In genomic region chr14:91510171-91511013, GRCh38 we compare ENCODE assay signal across 1 cellular context.
TF ChIP-seq lines count a peak whose summit lies in the region.

Gene PPP4R3A (minus strand): TSS chr14:91510310. CDS start chr14:91509647, 663 bp downstream.

TF ChIP-seq in HepG2, 621 proteins besides CTCF, POLR2A, EP300 and RAD21 (continued from another document and continues in another):
- peak; percentile 84; the same call in 1 of the 2 replicates for TF ChIP-seq ARNT2 (CRISPR knock-in tag; IDR thresholded peaks at IDR 0.05; ENCODE audit: low read depth)
- TF ChIP-seq DMTF1 (CRISPR knock-in tag; IDR thresholded peaks at IDR 0.05): 0 out of 2 replicates have a peak, but pooled peaks have one; percentile 60
- 0 out of 2 replicates have a peak, but pooled peaks have one; percentile 82 for TF ChIP-seq SNAPC2 (CRISPR knock-in tag; IDR thresholded peaks at IDR 0.05)
- no peak for TF ChIP-seq HDAC6 (IDR thresholded peaks at IDR 0.05; ENCODE audit: low read depth, low read length)
- TF ChIP-seq SP5 (CRISPR knock-in tag; IDR thresholded peaks at IDR 0.05; ENCODE audit: borderline replicate concordance, low read depth): no peak; the same call in none of the 2 replicates
- peak; percentile 81 for TF ChIP-seq RXRA (CRISPR knock-in tag; IDR thresholded peaks at IDR 0.05)
- TF ChIP-seq HOXA9 (CRISPR knock-in tag; IDR thresholded peaks at IDR 0.05; ENCODE audit: borderline replicate concordance): peak; percentile 87
- TF ChIP-seq MTF2 (CRISPR knock-in tag; IDR thresholded peaks at IDR 0.05; ENCODE audit: borderline replicate concordance): 0 out of 2 replicates have a peak, but pooled peaks have one; percentile 46
- peak; percentile 96 for TF ChIP-seq ZNF546 (CRISPR knock-in tag; conservative IDR thresholded peaks at IDR 0.05)
- peak; percentile 96 for TF ChIP-seq ZNF18 (CRISPR knock-in tag; IDR thresholded peaks at IDR 0.05; ENCODE audit: insufficient replicate concordance)
- no peak for TF ChIP-seq PBX2 (CRISPR knock-in tag; IDR thresholded peaks at IDR 0.05)
- TF ChIP-seq CBX5 (CRISPR knock-in tag; IDR thresholded peaks at IDR 0.05; ENCODE audit: borderline replicate concordance): peak; percentile 68; the same call in 1 of the 2 replicates
- peak; percentile 96; the same call in 1 of the 2 replicates for TF ChIP-seq ZNF749 (CRISPR knock-in tag; IDR thresholded peaks at IDR 0.05; ENCODE audit: borderline replicate concordance)
- no peak; the same call in 1 of the 2 replicates for TF ChIP-seq NFE2L2 (IDR thresholded peaks at IDR 0.05; ENCODE audit: low read length)
- TF ChIP-seq PHF8 (CRISPR knock-in tag; IDR thresholded peaks at IDR 0.05): peak; percentile 97
- TF ChIP-seq NFATC3 (CRISPR knock-in tag; IDR thresholded peaks at IDR 0.05): no peak
- peak; percentile 27; the same call in 1 of the 2 replicates for TF ChIP-seq MIER2 (CRISPR knock-in tag; IDR thresholded peaks at IDR 0.05)
- TF ChIP-seq HNRNPK (IDR thresholded peaks at IDR 0.05; ENCODE audit: low read depth, low read length, poor library complexity, severe bottlenecking): peak; percentile 67
- TF ChIP-seq ARID5B (CRISPR knock-in tag; IDR thresholded peaks at IDR 0.05): peak; percentile 51
- no peak; the same call in 1 of the 2 replicates for TF ChIP-seq SATB2 (CRISPR knock-in tag; IDR thresholded peaks at IDR 0.05)
- peak; percentile 96 for TF ChIP-seq MAX (IDR thresholded peaks at IDR 0.05)
- no peak for TF ChIP-seq TERF1 (CRISPR knock-in tag; IDR thresholded peaks at IDR 0.05)
- peak; percentile 33; the same call in 1 of the 2 replicates for TF ChIP-seq ZNF142 (CRISPR knock-in tag; IDR thresholded peaks at IDR 0.05)
- peak; percentile 49 for TF ChIP-seq RXRB (CRISPR knock-in tag; IDR thresholded peaks at IDR 0.05; ENCODE audit: borderline replicate concordance)
- TF ChIP-seq TOPORS (CRISPR knock-in tag; IDR thresholded peaks at IDR 0.05): peak; percentile 88
- peak; percentile 76 for TF ChIP-seq POLR2AphosphoS5 (IDR thresholded peaks at IDR 0.05; ENCODE audit: low read depth, low read length)
- TF ChIP-seq ZNF24 (IDR thresholded peaks at IDR 0.05): no peak
- no peak for TF ChIP-seq ZBTB21 (CRISPR knock-in tag; IDR thresholded peaks at IDR 0.05)
- peak; percentile 84; the same call in 1 of the 2 replicates for TF ChIP-seq ZNF205 (CRISPR knock-in tag; IDR thresholded peaks at IDR 0.05)
- peak; percentile 40; the same call in 1 of the 2 replicates for TF ChIP-seq ZNF564 (CRISPR knock-in tag; IDR thresholded peaks at IDR 0.05)
- peak; percentile 79; the same call in 1 of the 2 replicates for TF ChIP-seq HIVEP1 (CRISPR knock-in tag; IDR thresholded peaks at IDR 0.05)
- TF ChIP-seq MYC (CRISPR knock-in tag; IDR thresholded peaks at IDR 0.05; ENCODE audit: borderline replicate concordance): peak; percentile 99
- peak; percentile 73 for TF ChIP-seq CENPT (CRISPR knock-in tag; IDR thresholded peaks at IDR 0.05; ENCODE audit: low read depth)
- peak; percentile 77 for TF ChIP-seq RBM39 (IDR thresholded peaks at IDR 0.05; ENCODE audit: low read depth, low read length, poor library complexity, severe bottlenecking)
- TF ChIP-seq ADNP (CRISPR knock-in tag; IDR thresholded peaks at IDR 0.05): no peak
- TF ChIP-seq EED (CRISPR knock-in tag; IDR thresholded peaks at IDR 0.05): peak; percentile 63; the same call in 1 of the 2 replicates
- TF ChIP-seq ZNF225 (CRISPR knock-in tag; IDR thresholded peaks at IDR 0.05): peak; percentile 87
- peak; percentile 99 for TF ChIP-seq ZFY (CRISPR knock-in tag; IDR thresholded peaks at IDR 0.05)
- TF ChIP-seq ZNF10 (CRISPR knock-in tag; IDR thresholded peaks at IDR 0.05; ENCODE audit: borderline replicate concordance, low read depth): no peak
- TF ChIP-seq JUN (CRISPR knock-in tag; IDR thresholded peaks at IDR 0.05): peak; percentile 75; the same call in 1 of the 2 replicates
- TF ChIP-seq KDM6A (CRISPR knock-in tag; IDR thresholded peaks at IDR 0.05; ENCODE audit: low read depth): 0 out of 2 replicates have a peak, but pooled peaks have one; percentile 30
- TF ChIP-seq ZNF451 (CRISPR knock-in tag; IDR thresholded peaks at IDR 0.05): peak; percentile 98
- TF ChIP-seq ZNF816 (CRISPR knock-in tag; IDR thresholded peaks at IDR 0.05; ENCODE audit: borderline replicate concordance): peak; percentile 81; the same call in 1 of the 2 replicates
- TF ChIP-seq GFI1 (CRISPR knock-in tag; IDR thresholded peaks at IDR 0.05; ENCODE audit: borderline replicate concordance): peak; percentile 82; the same call in 1 of the 2 replicates
- peak; percentile 94 for TF ChIP-seq NRL (CRISPR knock-in tag; IDR thresholded peaks at IDR 0.05; ENCODE audit: borderline replicate concordance)
- no peak for TF ChIP-seq ZNF33A (CRISPR knock-in tag; IDR thresholded peaks at IDR 0.05; ENCODE audit: borderline replicate concordance)
- peak; percentile 36; the same call in 1 of the 2 replicates for TF ChIP-seq MTF1 (CRISPR knock-in tag; IDR thresholded peaks at IDR 0.05)
- TF ChIP-seq, protein P1, sequence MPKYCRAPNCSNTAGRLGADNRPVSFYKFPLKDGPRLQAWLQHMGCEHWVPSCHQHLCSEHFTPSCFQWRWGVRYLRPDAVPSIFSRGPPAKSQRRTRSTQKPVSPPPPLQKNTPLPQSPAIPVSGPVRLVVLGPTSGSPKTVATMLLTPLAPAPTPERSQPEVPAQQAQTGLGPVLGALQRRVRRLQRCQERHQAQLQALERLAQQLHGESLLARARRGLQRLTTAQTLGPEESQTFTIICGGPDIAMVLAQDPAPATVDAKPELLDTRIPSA (CRISPR knock-in tag; IDR thresholded peaks at IDR 0.05; ENCODE audit: borderline replicate concordance): peak; percentile 72; the same call in 1 of the 2 replicates
